In genomic region chr15:69573815-69574472, GRCh38 we compare ENCODE assay signal across 11 cellular contexts.
DNase-seq lines count a peak whose midpoint lies in the region; ATAC-seq and TF ChIP-seq lines count a peak whose summit lies in the region.
"Had no signal": no experiment of that assay in that cellular context is flagged by ENCODE, and none has a peak within 500 bp of the region (broad histone marks: within the 10 kb centered on the region; RNA-seq: fewer than 3 reads in every experiment).

No MANE protein-coding gene starts in this region.

- H3K27ac ChIP-seq in VCaP, result peak overlapping the region; percentile 69; the same call in 1 of the 2 replicates
- H3K27ac ChIP-seq: cardiac muscle cell, PC-9 had no signal

- CTCF ChIA-PET in GM10248 (lab: Yijun Ruan, JAX), result interaction anchor here (1.0 kb wide), 1 partner anchor 17 kb away, joined by 3 read pairs; no protein-coding TSS in a partner anchor

- ATAC-seq in HG02798 (IDR thresholded peaks at IDR 0.05; ENCODE audit: poor library complexity, unreplicated experiment) (no peak), GM21723 (IDR thresholded peaks at IDR 0.05; ENCODE audit: unreplicated experiment) (no peak)

- POLR2A ChIA-PET in GM10248 (lab: Yijun Ruan, JAX), result no interaction called here

- peak; percentile 43 for DNase-seq in GM10248 (ENCODE audit: extremely low spot score)
- DNase-seq in astrocyte of the hippocampus (ENCODE audit: low read depth, low spot score), result peak; percentile 64
- peak; percentile 65 to 68 for DNase-seq in stimulated activated CD4-positive, alpha-beta T cell treated with anti-CD3 and anti-CD28 coated beads, Interleukin-15, amount 100 ng/mL, for 48 hours (ENCODE audit: low read depth in 2 of 2)
- no peak for DNase-seq in NAMALWA (ENCODE audit: low spot score)
- no peak for DNase-seq in NK-92 (lab: John Stamatoyannopoulos, UW; ENCODE audit: unreplicated experiment)
- DNase-seq: left cardiac atrium had no signal

- TF ChIP-seq CTCF in GM10248 (IDR thresholded peaks at IDR 0.05; ENCODE audit: control extremely low read depth, extremely low read depth, low read depth, missing control alignments), result no peak
- no peak for TF ChIP-seq CTCF in VCaP (conservative IDR thresholded peaks at IDR 0.05)

Comparison
In these comparisons a context has a peak if more than half of its experiments do, and no peak if none do; other contexts are left out.
1. DNase-seq: peak in GM10248 (single experiment), astrocyte of the hippocampus (single experiment) and stimulated activated CD4-positive, alpha-beta T cell treated with anti-CD3 and anti-CD28 coated beads, Interleukin-15, amount 100 ng/mL, for 48 hours (2 of 2); none in NAMALWA (single experiment) and NK-92 (single experiment).